ENCODE assay signal across 1 cellular context in the genomic region with DNA sequence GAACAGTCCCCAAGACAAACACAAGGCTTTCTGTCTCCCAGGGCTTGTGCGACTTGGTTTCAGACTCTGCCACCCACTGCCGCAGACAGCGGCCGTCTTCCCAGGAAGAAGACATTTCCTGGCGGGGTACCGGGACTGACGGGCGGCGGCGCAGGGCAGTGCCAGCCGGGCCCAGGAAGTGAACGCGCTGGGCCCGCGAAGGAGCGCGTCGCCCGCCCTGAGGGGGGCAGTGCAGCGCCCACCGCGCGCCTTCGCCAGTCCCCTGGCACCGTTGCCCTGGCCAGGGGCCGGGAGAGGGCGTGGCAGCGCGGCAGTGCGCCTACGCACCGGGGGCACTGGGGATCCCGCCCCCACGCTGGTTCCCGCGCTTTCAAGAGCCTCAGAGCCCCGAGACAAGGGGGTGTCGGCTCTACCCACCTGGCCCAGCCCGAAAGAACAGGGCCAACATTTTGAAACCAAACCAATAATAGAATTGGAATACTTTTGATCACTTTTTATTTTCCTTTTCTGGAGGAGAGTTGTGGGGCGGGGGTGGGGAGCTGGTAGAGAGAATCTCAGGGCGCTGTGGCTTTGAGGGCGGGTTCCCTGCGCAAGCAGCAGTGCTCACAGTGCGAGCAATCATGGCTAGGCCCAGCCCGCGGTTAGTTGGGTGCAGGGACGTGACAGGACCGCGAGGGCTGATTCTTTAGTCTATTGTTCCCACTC.
TF ChIP-seq lines count a peak whose summit lies in the region.

No MANE protein-coding gene starts in this region.

TF ChIP-seq in A549, 52 proteins besides CTCF, POLR2A, EP300 and RAD21 (continued from another document):
- TF ChIP-seq, protein P1, sequence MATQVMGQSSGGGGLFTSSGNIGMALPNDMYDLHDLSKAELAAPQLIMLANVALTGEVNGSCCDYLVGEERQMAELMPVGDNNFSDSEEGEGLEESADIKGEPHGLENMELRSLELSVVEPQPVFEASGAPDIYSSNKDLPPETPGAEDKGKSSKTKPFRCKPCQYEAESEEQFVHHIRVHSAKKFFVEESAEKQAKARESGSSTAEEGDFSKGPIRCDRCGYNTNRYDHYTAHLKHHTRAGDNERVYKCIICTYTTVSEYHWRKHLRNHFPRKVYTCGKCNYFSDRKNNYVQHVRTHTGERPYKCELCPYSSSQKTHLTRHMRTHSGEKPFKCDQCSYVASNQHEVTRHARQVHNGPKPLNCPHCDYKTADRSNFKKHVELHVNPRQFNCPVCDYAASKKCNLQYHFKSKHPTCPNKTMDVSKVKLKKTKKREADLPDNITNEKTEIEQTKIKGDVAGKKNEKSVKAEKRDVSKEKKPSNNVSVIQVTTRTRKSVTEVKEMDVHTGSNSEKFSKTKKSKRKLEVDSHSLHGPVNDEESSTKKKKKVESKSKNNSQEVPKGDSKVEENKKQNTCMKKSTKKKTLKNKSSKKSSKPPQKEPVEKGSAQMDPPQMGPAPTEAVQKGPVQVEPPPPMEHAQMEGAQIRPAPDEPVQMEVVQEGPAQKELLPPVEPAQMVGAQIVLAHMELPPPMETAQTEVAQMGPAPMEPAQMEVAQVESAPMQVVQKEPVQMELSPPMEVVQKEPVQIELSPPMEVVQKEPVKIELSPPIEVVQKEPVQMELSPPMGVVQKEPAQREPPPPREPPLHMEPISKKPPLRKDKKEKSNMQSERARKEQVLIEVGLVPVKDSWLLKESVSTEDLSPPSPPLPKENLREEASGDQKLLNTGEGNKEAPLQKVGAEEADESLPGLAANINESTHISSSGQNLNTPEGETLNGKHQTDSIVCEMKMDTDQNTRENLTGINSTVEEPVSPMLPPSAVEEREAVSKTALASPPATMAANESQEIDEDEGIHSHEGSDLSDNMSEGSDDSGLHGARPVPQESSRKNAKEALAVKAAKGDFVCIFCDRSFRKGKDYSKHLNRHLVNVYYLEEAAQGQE (IDR thresholded peaks at IDR 0.05) = no peak
- TF ChIP-seq ZC3H11A (IDR thresholded peaks at IDR 0.05) (no peak), KDM1A (IDR thresholded peaks at IDR 0.05; ENCODE audit: low read depth) (no peak)
